8 cellular contexts compared by ENCODE assay signal in genomic region chr16:2047330-2048115, GRCh38. TPM values are rescaled to one million over a fixed set of nuclear protein-coding genes. Genes with fewer than 3 reads are reported as not detected.
DNase-seq lines count a peak whose midpoint lies in the region; ATAC-seq, FAIRE-seq and TF ChIP-seq lines count a peak whose summit lies in the region.

TSS of gene NTHL1 (minus strand) at chr16:2047834. CDS start at chr16:2047823, 11 bp downstream.
TSS of gene TSC2 (plus strand) at chr16:2047985. CDS start at chr16:2048616, 631 bp downstream.

- no peak; a peak in 1 of 4 replicates for TF ChIP-seq RAD21 in H1 (IDR thresholded peaks at IDR 0.05 in 1 of 2, conservative IDR thresholded peaks at IDR 0.05 in 1 of 2; ENCODE audit: low read depth in 2 of 2, low read length in 2 of 2)

- no peaks in the 10 kb centered on the region for H3K9me3 ChIP-seq in H1 (ENCODE audit: insufficient read depth in 2 of 2, low read depth in 1 of 2, low read length in 1 of 2)

- H3K79me1 ChIP-seq in H1 (ENCODE audit: low read depth, low read length) (peaks cover 9% of the 10 kb centered on the region; the same call in 1 of the 2 replicates), mesendoderm (ENCODE audit: low read length) (peaks cover 6% of the 10 kb centered on the region)

- H2BK12ac ChIP-seq in H1 (ENCODE audit: low read depth, low read length): no peak within 1 kb of the TSS

- peak within 1 kb of the TSS; percentile 55 for H4K91ac ChIP-seq in H1 (replicated peaks; ENCODE audit: insufficient read length, low read length)

- H4K5ac ChIP-seq in H1 (ENCODE audit: insufficient read length, low read depth, low read length) (no peak within 1 kb of the TSS), mesendoderm (ENCODE audit: low read length) (no peak within 1 kb of the TSS)

- no peak within 1 kb of the TSS for H3K27ac ChIP-seq in H1 (ENCODE audit: low read depth, low read length)
- H3K27ac ChIP-seq in mesendoderm (ENCODE audit: low read depth, low read length): no peak within 1 kb of the TSS

- H3K18ac ChIP-seq in H1 (ENCODE audit: extremely low read depth, low read length) (no peak within 1 kb of the TSS), mesendoderm (ENCODE audit: low read length) (peak within 1 kb of the TSS; percentile 44)

- H3K9ac ChIP-seq in H1 (replicated peaks in 1 of 4; ENCODE audit: extremely low read depth in 1 of 4, low read depth in 3 of 4, low read length in 3 of 4) (peak within 1 kb of the TSS; percentile 20 to 73 (median 48); a peak in 5 of 7 replicates), mesendoderm (ENCODE audit: low read length) (peak within 1 kb of the TSS; percentile 85)

- WGBS in H1 (ENCODE audit: extremely low coverage in 1 of 2, insufficient coverage in 1 of 2, insufficient read length in 1 of 2, insufficient replicate concordance in 2 of 2, low coverage in 1 of 2, low lambda C conversion rate in 2 of 2, missing lambda C conversion rate in 1 of 2), 2 experiments: 3% methylated on average over 74 of the region's 81 CpGs; no CpG with 5 or more reads in 1 of the 2 experiments
- no CpG with 5 or more reads among the region's 81 CpGs for WGBS in mesendoderm (ENCODE audit: extremely low coverage, insufficient coverage, low lambda C conversion rate)

- TF ChIP-seq POLR2A in H1 (IDR thresholded peaks at IDR 0.05; ENCODE audit: control extremely low read depth in 1 of 2, low read depth in 2 of 2, low read length in 2 of 2): no peak

- FAIRE-seq in H1 (lab: Jason Lieb, UNC): no peak

- H3K27me3 ChIP-seq in H1 (replicated peaks in 1 of 4; ENCODE audit: control insufficient read depth in 3 of 4, extremely low read depth in 1 of 4, insufficient read depth in 3 of 4, low read length in 3 of 4) (no peaks in the 10 kb centered on the region; a peak in 1 of 7 replicates), mesendoderm (ENCODE audit: insufficient read depth, low read length, poor library complexity) (no peaks in the 10 kb centered on the region)

- H3K36me3 ChIP-seq in H1 (ENCODE audit: control insufficient read depth in 2 of 4, insufficient read depth in 4 of 4, low read length in 3 of 4): peaks cover 0 to 3% (median 1%) of the 10 kb centered on the region in 4 experiments; a peak in 3 of 8 replicates
- H3K36me3 ChIP-seq in mesendoderm (ENCODE audit: control insufficient read depth, insufficient read depth, low read length): no peaks in the 10 kb centered on the region

- H3K23me2 ChIP-seq in H1 (ENCODE audit: low read depth, low read length): peaks cover 10% of the 10 kb centered on the region

- peaks cover 0 to 11% of the 10 kb centered on the region in 2 experiments; a peak in 1 of 4 replicates for H3K79me2 ChIP-seq in H1 (ENCODE audit: control insufficient read depth in 1 of 2, insufficient read depth in 2 of 2, low read length in 2 of 2)
- H3K79me2 ChIP-seq in mesendoderm (ENCODE audit: control insufficient read depth, insufficient read depth, low read length): peaks cover 2% of the 10 kb centered on the region

- H2BK20ac ChIP-seq in H1 (ENCODE audit: low read length): no peak within 1 kb of the TSS

- H3K4me2 ChIP-seq in H1 (ENCODE audit: insufficient read depth in 1 of 2, low read depth in 2 of 2, low read length in 2 of 2) (peak within 1 kb of the TSS; percentile 89 to 91), mesendoderm (ENCODE audit: low read length) (peak within 1 kb of the TSS; percentile 92)

- peak within 1 kb of the TSS; percentile 32 for H3K56ac ChIP-seq in H1 (replicated peaks; ENCODE audit: insufficient read length, low read depth, low read length)
- peak within 1 kb of the TSS; percentile 93 for H3K56ac ChIP-seq in mesendoderm (ENCODE audit: low read length)

- H3K4me1 ChIP-seq in H1 (replicated peaks in 1 of 4; ENCODE audit: control insufficient read depth in 3 of 4, insufficient read depth in 4 of 4, low read length in 3 of 4) (peaks cover 0 to 3% (median 1%) of the 10 kb centered on the region in 4 experiments; a peak in 3 of 7 replicates), mesendoderm (ENCODE audit: control insufficient read depth, low read depth, low read length) (peaks cover 2% of the 10 kb centered on the region)

- H2BK5ac ChIP-seq in H1 (ENCODE audit: low read depth, low read length) (no peak within 1 kb of the TSS; the same call in 1 of the 2 replicates), mesendoderm (ENCODE audit: low read length) (no peak within 1 kb of the TSS)

- CTCF ChIA-PET in H1 (lab: Charles Lee; ENCODE audit: partially characterized antibody): interaction anchor here (0.5 to 5.3 kb wide), 19 partner anchors 8 to 813 kb away, joined by 3 to 32 read pairs (median 4); partner anchors contain the start of gene NHERF2

- H2AFZ ChIP-seq in H1 (ENCODE audit: low read length): no peak within 1 kb of the TSS

- H2BK15ac ChIP-seq in H1 (ENCODE audit: low read length) (no peak within 1 kb of the TSS), mesendoderm (replicated peaks; ENCODE audit: low read depth) (no peak within 1 kb of the TSS)

- DNase-seq in COLO829 (ENCODE audit: low spot score): peak; percentile 91
- peak; percentile 81 for DNase-seq in HS-27A (ENCODE audit: low read depth)
- DNase-seq in NOMO-1 (lab: John Stamatoyannopoulos, UW; ENCODE audit: unreplicated experiment in 2 of 2): peak; percentile 95
- DNase-seq in activated CD8-positive, alpha-beta memory T cell treated with anti-CD3 and anti-CD28 coated beads for 4 hours (ENCODE audit: low read depth in 2 of 2): peak; percentile 86 to 88
- peak; percentile 90 to 97 for DNase-seq in H1 (ENCODE audit: low read depth in 1 of 2, low spot score in 2 of 2)
- peak; percentile 98 for DNase-seq in mesendoderm
- peak; percentile 86 for DNase-seq in stimulated activated CD8-positive, alpha-beta memory T cell treated with anti-CD3 and anti-CD28 coated beads, Interleukin-15, amount 100 ng/mL, for 1 hour (ENCODE audit: low read depth)

- H4K20me1 ChIP-seq in H1 (replicated peaks in 1 of 2; ENCODE audit: control insufficient read depth in 1 of 2, insufficient read depth in 2 of 2, low read length in 2 of 2): peaks cover 0 to 7% of the 10 kb centered on the region in 2 experiments

- H3K4ac ChIP-seq in H1 (replicated peaks; ENCODE audit: insufficient read length, low read depth, low read length) (no peak within 1 kb of the TSS), mesendoderm (ENCODE audit: low read depth, low read length) (no peak within 1 kb of the TSS)

- no peak for TF ChIP-seq EP300 in H1 (IDR thresholded peaks at IDR 0.05; ENCODE audit: borderline replicate concordance in 1 of 2, low read depth in 2 of 2, low read length in 2 of 2)

- no peak within 1 kb of the TSS for H2AK5ac ChIP-seq in H1 (ENCODE audit: low read depth, low read length)
- H2AK5ac ChIP-seq in mesendoderm (ENCODE audit: low read length): no peak within 1 kb of the TSS

- ATAC-seq in GM19467 (IDR thresholded peaks at IDR 0.05; ENCODE audit: unreplicated experiment): peak; percentile 83

- H2BK120ac ChIP-seq in H1 (replicated peaks; ENCODE audit: low read depth, low read length) (no peak within 1 kb of the TSS), mesendoderm (ENCODE audit: low read depth, low read length) (no peak within 1 kb of the TSS)

- H3K4me3 ChIP-seq in H1 (ENCODE audit: extremely low read depth in 1 of 4, insufficient read depth in 2 of 4, low read depth in 3 of 4, low read length in 4 of 4): peak within 1 kb of the TSS; percentile 42 to 89 (median 86)
- H3K4me3 ChIP-seq in mesendoderm (ENCODE audit: low read length): peak within 1 kb of the TSS; percentile 79

- POLR2A ChIA-PET in H1 (lab: Charles Lee; ENCODE audit: partially characterized antibody): interaction anchor here (0.6 to 4.2 kb wide), 18 partner anchors 8 to 204 kb away, joined by 3 to 38 read pairs (median 5); partner anchors contain the start of genes ECI1, GFER, NPW and RPS2

- TF ChIP-seq CTCF in H1 (IDR thresholded peaks at IDR 0.05; ENCODE audit: control extremely low read depth in 1 of 3, insufficient read depth in 1 of 3, low read depth in 1 of 3, low read length in 3 of 3): peak in 1 of 3 experiments; percentile 15; a peak in 1 of 4 replicates

- no peak within 1 kb of the TSS for H3K14ac ChIP-seq in H1 (ENCODE audit: insufficient read length)

- H3K23ac ChIP-seq in H1 (ENCODE audit: insufficient read length) (no peak within 1 kb of the TSS), mesendoderm (ENCODE audit: low read length) (no peak within 1 kb of the TSS)

- peak within 1 kb of the TSS; percentile 89; the same call in 1 of the 2 replicates for H4K8ac ChIP-seq in H1 (ENCODE audit: extremely low read depth, insufficient read depth, low read length)
- no peak within 1 kb of the TSS for H4K8ac ChIP-seq in mesendoderm (ENCODE audit: low read depth, low read length)

TF ChIP-seq in H1, 55 proteins besides CTCF, POLR2A, EP300 and RAD21 (continues in another document):
- TF ChIP-seq GABPA (IDR thresholded peaks at IDR 0.05; ENCODE audit: borderline replicate concordance, insufficient read depth, low read length) (peak; percentile 96), TAF7 (optimal IDR thresholded peaks at IDR 0.05; ENCODE audit: borderline replicate concordance, low read depth, low read length) (no peak), TCF12 (IDR thresholded peaks at IDR 0.05; ENCODE audit: low read depth, low read length) (no peak), EGR1 (IDR thresholded peaks at IDR 0.05; ENCODE audit: borderline replicate concordance, low read depth, low read length) (peak; percentile 53; the same call in 1 of the 2 replicates), CHD2 (IDR thresholded peaks at IDR 0.05; ENCODE audit: low read length) (no peak)

RNA-seq across cellular contexts. Expression of gene NTHL1, which starts in this region (rescaled TPM):
- total RNA-seq in H1 (2021; fragmentation: NEBNext Ultra II Directional; extraction: Animal tissue kit (Norgen Biotek cat#: 25700)): 70.9 and 84.5 TPM in 2 replicates
- 150 and 209 TPM in 2 replicates for polyA plus RNA-seq in H1 (2011; rRNA removed)
- polyA plus RNA-seq in H1 (2011; cell fraction: cytosol; rRNA removed): 159 TPM
- 107 TPM for polyA plus RNA-seq in H1 (2011; cell fraction: nucleus; rRNA removed)
- polyA plus RNA-seq in H1 (2012, experiment 1 of 2): 24.3 to 84.5 TPM (median 77.9 TPM) in 4 replicates
- 61.3 TPM for polyA plus RNA-seq in H1 (2012, experiment 2 of 2)
- polyA plus RNA-seq in H1 (2013, experiment 1 of 2): 43.2 TPM
- polyA plus RNA-seq in H1 (2013, experiment 2 of 2): 47.0 TPM
- 26.8 and 36.7 TPM in 2 replicates for polyA minus RNA-seq in H1 (2011; rRNA and poly(A)+ RNA removed)
- polyA minus RNA-seq in H1 (2011; cell fraction: cytosol; rRNA and poly(A)+ RNA removed): 44.5 TPM
- polyA minus RNA-seq in H1 (2011; cell fraction: nucleus; rRNA and poly(A)+ RNA removed): 28.0 TPM
- 36.8 TPM for polyA plus RNA-seq in mesendoderm (2013, experiment 1 of 2)
- polyA plus RNA-seq in mesendoderm (2013, experiment 2 of 2): 36.0 TPM

RNA-seq across cellular contexts. Expression of gene TSC2, which starts in this region (rescaled TPM):
- 91.1 and 96.6 TPM in 2 replicates for total RNA-seq in H1 (2021; fragmentation: NEBNext Ultra II Directional; extraction: Animal tissue kit (Norgen Biotek cat#: 25700))
- 65.9 and 90.2 TPM in 2 replicates for polyA plus RNA-seq in H1 (2011; rRNA removed)
- 41.7 TPM for polyA plus RNA-seq in H1 (2011; cell fraction: cytosol; rRNA removed)
- polyA plus RNA-seq in H1 (2011; cell fraction: nucleus; rRNA removed): 431 TPM
- polyA plus RNA-seq in H1 (2012, experiment 1 of 2): 79.5 to 86.9 TPM (median 82.8 TPM) in 4 replicates
- 60.3 TPM for polyA plus RNA-seq in H1 (2012, experiment 2 of 2)
- 39.2 TPM for polyA plus RNA-seq in H1 (2013, experiment 1 of 2)
- 39.2 TPM for polyA plus RNA-seq in H1 (2013, experiment 2 of 2)
- polyA minus RNA-seq in H1 (2011; rRNA and poly(A)+ RNA removed): 71.6 and 74.8 TPM in 2 replicates
- polyA minus RNA-seq in H1 (2011; cell fraction: cytosol; rRNA and poly(A)+ RNA removed): 70.0 TPM
- 98.2 TPM for polyA minus RNA-seq in H1 (2011; cell fraction: nucleus; rRNA and poly(A)+ RNA removed)
- polyA plus RNA-seq in mesendoderm (2013, experiment 1 of 2): 42.5 TPM
- polyA plus RNA-seq in mesendoderm (2013, experiment 2 of 2): 41.1 TPM
